ENCODE assay signal across 23 cellular contexts in genomic region chr17:49063652-49064051, GRCh38.
DNase-seq lines count a peak whose midpoint lies in the region; ATAC-seq, FAIRE-seq and TF ChIP-seq lines count a peak whose summit lies in the region.
"Had no signal": no experiment of that assay in that cellular context is flagged by ENCODE, and none has a peak within 500 bp of the region (broad histone marks: within the 10 kb centered on the region; RNA-seq: fewer than 3 reads in every experiment).

No MANE protein-coding gene starts in this region.

- H3K56ac ChIP-seq in IMR-90 (ENCODE audit: extremely low read depth, insufficient read depth, low read length), result no peak overlapping the region

- no peak overlapping the region for H2AFZ ChIP-seq in IMR-90 (replicated peaks; ENCODE audit: low read length, poor library complexity)

- H3K14ac ChIP-seq in IMR-90 (replicated peaks; ENCODE audit: low read depth, low read length), result no peak overlapping the region

- CTCF ChIA-PET in IMR-90 (lab: Yijun Ruan, JAX), result no interaction called here

- H4K20me1 ChIP-seq in IMR-90 (ENCODE audit: insufficient read depth, low read length), result no peaks in the 10 kb centered on the region

- H3K18ac ChIP-seq in IMR-90 (ENCODE audit: low read depth, low read length), result no peak overlapping the region

- H3K4me1 ChIP-seq in IMR-90 (ENCODE audit: control insufficient read depth, insufficient read depth, low read length) (no peaks in the 10 kb centered on the region), small intestine (ENCODE audit: control insufficient read depth in 2 of 2, insufficient read depth in 1 of 2, low read depth in 1 of 2, low read length in 1 of 2) (no peaks in the 10 kb centered on the region)
- H3K4me1 ChIP-seq: left ventricle myocardium inferior had no signal

- dilution Hi-C loops in IMR-90 (cut with HindIII; ENCODE audit: low sequenced_read_pairs, unreplicated experiment), result no loop called here

- H3K4ac ChIP-seq in IMR-90 (ENCODE audit: low read depth, low read length), result no peak overlapping the region

- in situ Hi-C loops in IMR-90 (cut with MboI; ENCODE audit: low sequenced_read_pairs), result no loop called here

- no peak overlapping the region for H4K5ac ChIP-seq in IMR-90 (ENCODE audit: low read depth, low read length)

- POLR2A ChIA-PET in IMR-90 (lab: Charles Lee; ENCODE audit: unreplicated experiment), result no interaction called here

- DNase-seq in IMR-90 (no peak), cardiac fibroblast (ENCODE audit: low read depth in 2 of 2) (peak; percentile 14 to 43), head of caudate nucleus (peak in 37 of 42 donors; percentile 12 to 82 (median 42)), posterior cingulate gyrus (peak in 8 of 10 donors; percentile 23 to 87 (median 48)), hepatic stellate cell (ENCODE audit: low spot score) (no peak), small intestine (no peak)
- DNase-seq in stimulated activated naive CD4-positive, alpha-beta T cell treated with Interleukin-2 at 50 U/mL for 16 hours (lab: John Stamatoyannopoulos, UW), result no peak
- DNase-seq: ACHN; activated CD4-positive, alpha-beta T cell treated with anti-CD3 and anti-CD28 coated beads for 36 hours; erythroblast; glutamatergic neuron; left ventricle myocardium inferior; NCI-H146; NCI-H2171 treated with DMSO at 0.1 percent for 48 hours; NCI-H526 treated with DMSO at 0.1 percent for 48 hours; SW 1271; testis had no signal

- intact Hi-C loops in IMR-90 (cut with micrococcal nuclease), result loop anchor here (5.0 to 10.0 kb wide), 2 partner anchors 121 to 164 kb away; no protein-coding TSS in a partner anchor
- intact Hi-C loops in head of caudate nucleus (cut with DNase I), result no loop called here
- intact Hi-C loops in posterior cingulate gyrus (cut with DNase I), result no loop called here

- no peak overlapping the region for H2BK15ac ChIP-seq in IMR-90 (ENCODE audit: low read depth, low read length)

- H2BK5ac ChIP-seq in IMR-90 (ENCODE audit: low read depth, low read length, poor library complexity, severe bottlenecking), result no peak overlapping the region

- no peak overlapping the region for H3K4me3 ChIP-seq in IMR-90 (ENCODE audit: insufficient read depth, low read depth, low read length)
- H3K4me3 ChIP-seq in cardiac fibroblast (replicated peaks in 1 of 2; ENCODE audit: low read depth in 2 of 2, low read length in 2 of 2), result no peak overlapping the region
- H3K4me3 ChIP-seq in small intestine (ENCODE audit: low read depth in 1 of 2, low read length in 2 of 2), result no peak overlapping the region
- H3K4me3 ChIP-seq: cardiac muscle cell, left ventricle myocardium inferior, mucosa of descending colon, testis had no signal

- no peak overlapping the region for H2BK20ac ChIP-seq in IMR-90 (ENCODE audit: low read depth, low read length)

- no peak overlapping the region for H4K91ac ChIP-seq in IMR-90 (ENCODE audit: insufficient read depth, low read depth, low read length)

- no TSS peak for BruUV-seq in IMR-90 (replicated peaks; lab: Mats Ljungman, UMichigan)

- peak; percentile 49 for ATAC-seq in IMR-90 (ENCODE audit: low read depth)
- ATAC-seq in GM21367 (IDR thresholded peaks at IDR 0.05; ENCODE audit: unreplicated experiment), result no peak
- ATAC-seq: activated CD4-positive, alpha-beta T cell treated with anti-CD3 and anti-CD28 coated beads for 36 hours; activated T-helper 17 cell treated with anti-CD3 and anti-CD28 coated beads, Interleukin-2, amount 50 U/mL, for 72 hours; mucosa of descending colon had no signal

- no peaks in the 10 kb centered on the region for H3K79me1 ChIP-seq in IMR-90 (ENCODE audit: low read depth in 1 of 2, low read length in 2 of 2)

- H3K23ac ChIP-seq in IMR-90 (ENCODE audit: low read depth, low read length), result no peak overlapping the region

- no CpG with 5 or more reads among the region's 2 CpGs for WGBS in IMR-90 (ENCODE audit: extremely low coverage in 2 of 2, insufficient read length in 1 of 2), 2 experiments
- 3 to 16% (median 12%) methylated on average over 2 of the region's 2 CpGs for WGBS in small intestine, 3 donors

- no peak overlapping the region for H3K9ac ChIP-seq in IMR-90 (ENCODE audit: low read depth, low read length)

- no peak overlapping the region for H2BK120ac ChIP-seq in IMR-90 (ENCODE audit: low read depth, low read length)

- no peak for TF ChIP-seq RAD21 in IMR-90 (IDR thresholded peaks at IDR 0.05; ENCODE audit: low read length)

- no peak overlapping the region for H2AK5ac ChIP-seq in IMR-90 (ENCODE audit: low read depth, low read length)

- H3K9me3 ChIP-seq in IMR-90 (ENCODE audit: control insufficient read depth, insufficient read depth, low read length) (no peaks in the 10 kb centered on the region), small intestine (ENCODE audit: control insufficient read depth, low read depth) (no peaks in the 10 kb centered on the region)
- H3K9me3 ChIP-seq: left ventricle myocardium inferior, mucosa of descending colon, testis had no signal

- H3K9me1 ChIP-seq in IMR-90 (ENCODE audit: insufficient read depth, low read length), result 0 out of 2 replicates have a peak, but pooled peaks cover under 1% of the 10 kb centered on the region

- H3K36me3 ChIP-seq in IMR-90 (ENCODE audit: control insufficient read depth, insufficient read depth, low read length), result no peaks in the 10 kb centered on the region
- H3K36me3 ChIP-seq in small intestine (ENCODE audit: control insufficient read depth in 2 of 2, insufficient read depth in 2 of 2, low read length in 2 of 2), result no peaks in the 10 kb centered on the region
- H3K36me3 ChIP-seq: cardiac muscle cell, left ventricle myocardium inferior had no signal

- H3K27ac ChIP-seq in IMR-90 (ENCODE audit: insufficient read depth, low read length), result no peak overlapping the region
- H3K27ac ChIP-seq in small intestine (ENCODE audit: low read depth in 1 of 2, low read length in 1 of 2), result no peak overlapping the region
- H3K27ac ChIP-seq: C4-2B, cardiac muscle cell, left ventricle myocardium inferior, testis had no signal

- TF ChIP-seq POLR2A in IMR-90 (IDR thresholded peaks at IDR 0.05; ENCODE audit: low read depth, low read length), result no peak

- H4K8ac ChIP-seq in IMR-90 (ENCODE audit: low read depth in 2 of 2, low read length in 2 of 2), result no peak overlapping the region

- H3K4me2 ChIP-seq in IMR-90 (ENCODE audit: low read depth, low read length), result no peak overlapping the region

- no peak overlapping the region for H2AK9ac ChIP-seq in IMR-90 (replicated peaks; ENCODE audit: low read depth, low read length, poor library complexity)

- no peaks in the 10 kb centered on the region for H3K27me3 ChIP-seq in IMR-90 (ENCODE audit: control insufficient read depth, insufficient read depth, low read length)
- H3K27me3 ChIP-seq in small intestine (ENCODE audit: control insufficient read depth in 2 of 2, insufficient read depth in 2 of 2, low read length in 2 of 2), result no peaks in the 10 kb centered on the region
- H3K27me3 ChIP-seq: cardiac muscle cell, testis had no signal

- no peak for FAIRE-seq in small intestine (lab: Jason Lieb, UNC)
- FAIRE-seq: D721Med had no signal

- TF ChIP-seq CTCF in IMR-90 (conservative IDR thresholded peaks at IDR 0.05; ENCODE audit: low read depth, low read length), result no peak
- no peak for TF ChIP-seq CTCF in cardiac fibroblast (IDR thresholded peaks at IDR 0.05; ENCODE audit: low read depth, low read length)

TF ChIP-seq in IMR-90, 13 proteins besides CTCF, POLR2A, EP300 and RAD21:
- no peak for TF ChIP-seq RCOR1 (IDR thresholded peaks at IDR 0.05; ENCODE audit: insufficient replicate concordance, low read length)
- TF ChIP-seq MAZ (IDR thresholded peaks at IDR 0.05; ENCODE audit: borderline replicate concordance, low read depth, low read length), result no peak
- no peak for TF ChIP-seq RFX5 (IDR thresholded peaks at IDR 0.05; ENCODE audit: low read depth, low read length)
- no peak for TF ChIP-seq BHLHE40 (IDR thresholded peaks at IDR 0.05; ENCODE audit: low read depth, low read length)
- no peak for TF ChIP-seq NFE2L2 (IDR thresholded peaks at IDR 0.05; ENCODE audit: low read depth, low read length)
- TF ChIP-seq SMC3 (IDR thresholded peaks at IDR 0.05; ENCODE audit: low read depth, low read length), result no peak
- TF ChIP-seq USF2 (IDR thresholded peaks at IDR 0.05; ENCODE audit: low read depth, low read length), result no peak
- no peak for TF ChIP-seq CHD1 (IDR thresholded peaks at IDR 0.05; ENCODE audit: low read depth, low read length)

Comparison
In these comparisons a context has a peak if more than half of its experiments do, and no peak if none do; other contexts are left out.
1. DNase-seq: peak in cardiac fibroblast (2 of 2), head of caudate nucleus (37 of 42) and posterior cingulate gyrus (8 of 10); none in IMR-90 (single experiment), hepatic stellate cell (single experiment), stimulated activated naive CD4-positive, alpha-beta T cell treated with Interleukin-2 at 50 U/mL for 16 hours (single experiment) and small intestine (single experiment).